15 cellular contexts compared by ENCODE assay signal in the genomic region with DNA sequence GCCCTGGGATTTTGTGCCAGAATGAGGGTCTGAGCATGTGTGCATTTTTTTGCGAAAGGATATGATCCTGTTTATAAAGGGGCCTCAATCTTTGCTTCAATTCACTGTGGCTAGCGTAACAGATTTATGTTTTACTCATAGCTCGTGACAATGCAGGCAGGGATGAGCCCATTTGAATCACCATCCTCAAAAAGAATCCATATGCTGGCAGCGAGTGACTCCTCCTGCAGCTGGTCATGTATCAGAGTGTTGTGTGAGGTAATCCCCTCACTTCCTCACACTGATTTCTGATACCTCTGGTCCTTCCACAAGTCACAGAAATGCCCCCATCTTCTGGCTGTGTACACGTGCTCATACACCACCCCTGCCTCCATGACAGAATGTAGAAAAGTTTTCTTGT.
DNase-seq lines count a peak whose midpoint lies in the region; ATAC-seq, FAIRE-seq and TF ChIP-seq lines count a peak whose summit lies in the region.
"Had no signal": no experiment of that assay in that cellular context is flagged by ENCODE, and none has a peak within 500 bp of the region (broad histone marks: within the 10 kb centered on the region; RNA-seq: fewer than 3 reads in every experiment).

No MANE protein-coding gene starts in this region.

- peaks cover 37% of the 10 kb centered on the region for H3K4me1 ChIP-seq in A549
- H3K4me1 ChIP-seq in hepatocyte (ENCODE audit: insufficient read depth) = peaks cover 29% of the 10 kb centered on the region
- H3K4me1 ChIP-seq in SJCRH30 = no peaks in the 10 kb centered on the region
- H3K4me1 ChIP-seq: BE2C had no signal

- no peak overlapping the region for H2AFZ ChIP-seq in hepatocyte
- H2AFZ ChIP-seq: PC-9 had no signal

- no peaks in the 10 kb centered on the region for H3K36me3 ChIP-seq in hepatocyte (replicated peaks; ENCODE audit: insufficient read depth, low read depth)
- H3K36me3 ChIP-seq in SJCRH30 = no peaks in the 10 kb centered on the region
- H3K36me3 ChIP-seq: BE2C had no signal

- POLR2A ChIA-PET in A549 (lab: Yijun Ruan, JAX) (interaction anchor here (0.6 kb wide), 1 partner anchor 258 kb away, joined by 6 read pairs; no protein-coding TSS in a partner anchor), WTC11 (lab: Charles Lee) (interaction anchor here (0.6 kb wide), 1 partner anchor 188 kb away, joined by 3 read pairs; no protein-coding TSS in a partner anchor)

- no peaks in the 10 kb centered on the region for H3K79me2 ChIP-seq in hepatocyte

- FAIRE-seq in A549 (lab: Jason Lieb, UNC) = no peak

- CTCF ChIA-PET in A549 (lab: Yijun Ruan, JAX) (interaction anchor here (0.6 to 0.7 kb wide), 2 partner anchors 10 to 106 kb away, joined by 3 read pairs; no protein-coding TSS in a partner anchor), WTC11 (lab: Charles Lee) (interaction anchor here (1.0 to 1.6 kb wide), 3 partner anchors 32 to 470 kb away, joined by 3 to 7 read pairs (median 4); no protein-coding TSS in a partner anchor)

- H3K27me3 ChIP-seq in hepatocyte (no peaks in the 10 kb centered on the region), SJCRH30 (peaks cover 7% of the 10 kb centered on the region)

- no peak overlapping the region for H3K4me3 Mint-ChIP-seq in WTC11
- H3K4me3 Mint-ChIP-seq: CD4-positive, CD25-positive, alpha-beta regulatory T cell; HFFc6 had no signal

- H3K36me3 Mint-ChIP-seq in WTC11 = no peaks in the 10 kb centered on the region
- H3K36me3 Mint-ChIP-seq: CD4-positive, CD25-positive, alpha-beta regulatory T cell had no signal

- H3K27ac ChIP-seq in A549 (peak overlapping the region; percentile 75 to 79), hepatocyte (peak overlapping the region; percentile 70), SJCRH30 (no peak overlapping the region)
- H3K27ac ChIP-seq: PC-9 had no signal

- H3K4me2 ChIP-seq in A549 = peak overlapping the region; percentile 68
- H3K4me2 ChIP-seq in hepatocyte = peak overlapping the region; percentile 32
- H3K4me2 ChIP-seq: PC-9 had no signal

- no peaks in the 10 kb centered on the region for H4K20me1 ChIP-seq in hepatocyte (ENCODE audit: insufficient read depth, poor library complexity, severe bottlenecking)

- ATAC-seq in A549 = no peak
- peak; percentile 24; the same call in 1 of the 2 replicates for ATAC-seq in WTC11

- H3K9me3 ChIP-seq in A549 (no peaks in the 10 kb centered on the region), hepatocyte (ENCODE audit: low read depth) (no peaks in the 10 kb centered on the region), SJCRH30 (replicated peaks) (no peaks in the 10 kb centered on the region)
- H3K9me3 ChIP-seq: BE2C had no signal

- no peak overlapping the region for H3K27ac Mint-ChIP-seq in WTC11
- H3K27ac Mint-ChIP-seq: CD4-positive, CD25-positive, alpha-beta regulatory T cell; HFFc6 had no signal

- DNase-seq in A549 (ENCODE audit: low read depth in 1 of 2, low spot score in 1 of 2) (no peak), HCEC 1CT (peak; percentile 31), WTC11 (ENCODE audit: low spot score) (no peak), hepatocyte (ENCODE audit: low spot score) (no peak), SJCRH30 (no peak), activated gamma-delta T cell treated with Interleukin-2 at 50 U/mL for 16 hours (no peak), NCI-H1105 treated with DMSO at 0.1 percent for 48 hours (lab: John Stamatoyannopoulos, UW) (no peak)
- no peak for DNase-seq in activated CD4-positive, alpha-beta T cell treated with anti-CD3 and anti-CD28 coated beads, Interleukin-2, amount 50 U/mL, for 1 hour
- DNase-seq: 8988T; BE2C; CD4-positive, CD25-positive, alpha-beta regulatory T cell; HFFc6; NCI-H187; NCI-H2107 had no signal

- no peaks in the 10 kb centered on the region for H3K9me2 ChIP-seq in hepatocyte (replicated peaks; ENCODE audit: insufficient read depth)

- TF ChIP-seq CTCF in A549 (IDR thresholded peaks at IDR 0.05) = no peak
- no peak for TF ChIP-seq CTCF in WTC11 (IDR thresholded peaks at IDR 0.05)
- no peak for TF ChIP-seq CTCF in hepatocyte (IDR thresholded peaks at IDR 0.05; ENCODE audit: poor library complexity)

- no peaks in the 10 kb centered on the region for H3K9me3 Mint-ChIP-seq in WTC11

- no peak for TF ChIP-seq EP300 in A549 (IDR thresholded peaks at IDR 0.05)

- H3K4me3 ChIP-seq in A549 (no peak overlapping the region), hepatocyte (no peak overlapping the region), SJCRH30 (no peak overlapping the region)
- H3K4me3 ChIP-seq: PC-9 had no signal

- WGBS in A549 (ENCODE audit: missing lambda C conversion rate) = 82% methylated on average over 5 of the region's 5 CpGs
- WGBS in hepatocyte (ENCODE audit: low lambda C conversion rate, missing lambda C conversion rate) = 74% methylated on average over 5 of the region's 5 CpGs

- H3K4me1 Mint-ChIP-seq in WTC11 = peaks cover 21% of the 10 kb centered on the region
- H3K4me1 Mint-ChIP-seq: CD4-positive, CD25-positive, alpha-beta regulatory T cell had no signal

- no peaks in the 10 kb centered on the region for H3K27me3 Mint-ChIP-seq in WTC11 (ENCODE audit: low read depth)
- H3K27me3 Mint-ChIP-seq: CD4-positive, CD25-positive, alpha-beta regulatory T cell had no signal

- TF ChIP-seq POLR2A in A549 (IDR thresholded peaks at IDR 0.05; ENCODE audit: low read length) = no peak

- TF ChIP-seq RAD21 in A549 (conservative IDR thresholded peaks at IDR 0.05 in 1 of 2, IDR thresholded peaks at IDR 0.05 in 1 of 2) = no peak

TF ChIP-seq in A549, 52 proteins besides CTCF, POLR2A, EP300 and RAD21:
- TF ChIP-seq GATA3 (IDR thresholded peaks at IDR 0.05; ENCODE audit: borderline replicate concordance) (no peak), HDAC2 (IDR thresholded peaks at IDR 0.05) (no peak), RCOR1 (IDR thresholded peaks at IDR 0.05; ENCODE audit: low read depth, low read length) (no peak), CHD4 (IDR thresholded peaks at IDR 0.05; ENCODE audit: borderline replicate concordance) (no peak), CHD2 (IDR thresholded peaks at IDR 0.05; ENCODE audit: low read length, partially characterized antibody) (no peak), ZFP36 (IDR thresholded peaks at IDR 0.05; ENCODE audit: borderline replicate concordance, partially characterized antibody) (no peak), HEYL (CRISPR knock-in tag; IDR thresholded peaks at IDR 0.05) (no peak), ESRRA (IDR thresholded peaks at IDR 0.05; ENCODE audit: borderline replicate concordance, low read length) (no peak), NPAS2 (CRISPR knock-in tag; IDR thresholded peaks at IDR 0.05; ENCODE audit: borderline replicate concordance) (no peak), HOXA7 (CRISPR knock-in tag; IDR thresholded peaks at IDR 0.05) (no peak), SMC3 (IDR thresholded peaks at IDR 0.05) (no peak)
- TF ChIP-seq, protein P1, sequence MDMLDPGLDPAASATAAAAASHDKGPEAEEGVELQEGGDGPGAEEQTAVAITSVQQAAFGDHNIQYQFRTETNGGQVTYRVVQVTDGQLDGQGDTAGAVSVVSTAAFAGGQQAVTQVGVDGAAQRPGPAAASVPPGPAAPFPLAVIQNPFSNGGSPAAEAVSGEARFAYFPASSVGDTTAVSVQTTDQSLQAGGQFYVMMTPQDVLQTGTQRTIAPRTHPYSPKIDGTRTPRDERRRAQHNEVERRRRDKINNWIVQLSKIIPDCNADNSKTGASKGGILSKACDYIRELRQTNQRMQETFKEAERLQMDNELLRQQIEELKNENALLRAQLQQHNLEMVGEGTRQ (IDR thresholded peaks at IDR 0.05) = no peak
- TF ChIP-seq, protein P2, sequence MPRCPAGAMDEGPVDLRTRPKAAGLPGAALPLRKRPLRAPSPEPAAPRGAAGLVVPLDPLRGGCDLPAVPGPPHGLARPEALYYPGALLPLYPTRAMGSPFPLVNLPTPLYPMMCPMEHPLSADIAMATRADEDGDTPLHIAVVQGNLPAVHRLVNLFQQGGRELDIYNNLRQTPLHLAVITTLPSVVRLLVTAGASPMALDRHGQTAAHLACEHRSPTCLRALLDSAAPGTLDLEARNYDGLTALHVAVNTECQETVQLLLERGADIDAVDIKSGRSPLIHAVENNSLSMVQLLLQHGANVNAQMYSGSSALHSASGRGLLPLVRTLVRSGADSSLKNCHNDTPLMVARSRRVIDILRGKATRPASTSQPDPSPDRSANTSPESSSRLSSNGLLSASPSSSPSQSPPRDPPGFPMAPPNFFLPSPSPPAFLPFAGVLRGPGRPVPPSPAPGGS (IDR thresholded peaks at IDR 0.05) = no peak
TF ChIP-seq in A549: peak in this region for 0.

TF ChIP-seq in WTC11, 78 proteins besides CTCF, POLR2A, EP300 and RAD21 (continues in another document):
- TF ChIP-seq, protein P3, sequence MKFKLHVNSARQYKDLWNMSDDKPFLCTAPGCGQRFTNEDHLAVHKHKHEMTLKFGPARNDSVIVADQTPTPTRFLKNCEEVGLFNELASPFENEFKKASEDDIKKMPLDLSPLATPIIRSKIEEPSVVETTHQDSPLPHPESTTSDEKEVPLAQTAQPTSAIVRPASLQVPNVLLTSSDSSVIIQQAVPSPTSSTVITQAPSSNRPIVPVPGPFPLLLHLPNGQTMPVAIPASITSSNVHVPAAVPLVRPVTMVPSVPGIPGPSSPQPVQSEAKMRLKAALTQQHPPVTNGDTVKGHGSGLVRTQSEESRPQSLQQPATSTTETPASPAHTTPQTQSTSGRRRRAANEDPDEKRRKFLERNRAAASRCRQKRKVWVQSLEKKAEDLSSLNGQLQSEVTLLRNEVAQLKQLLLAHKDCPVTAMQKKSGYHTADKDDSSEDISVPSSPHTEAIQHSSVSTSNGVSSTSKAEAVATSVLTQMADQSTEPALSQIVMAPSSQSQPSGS (CRISPR knock-in tag; IDR thresholded peaks at IDR 0.05; ENCODE audit: borderline replicate concordance, low read depth) = no peak
- TF ChIP-seq, protein P4, sequence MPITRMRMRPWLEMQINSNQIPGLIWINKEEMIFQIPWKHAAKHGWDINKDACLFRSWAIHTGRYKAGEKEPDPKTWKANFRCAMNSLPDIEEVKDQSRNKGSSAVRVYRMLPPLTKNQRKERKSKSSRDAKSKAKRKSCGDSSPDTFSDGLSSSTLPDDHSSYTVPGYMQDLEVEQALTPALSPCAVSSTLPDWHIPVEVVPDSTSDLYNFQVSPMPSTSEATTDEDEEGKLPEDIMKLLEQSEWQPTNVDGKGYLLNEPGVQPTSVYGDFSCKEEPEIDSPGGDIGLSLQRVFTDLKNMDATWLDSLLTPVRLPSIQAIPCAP (CRISPR knock-in tag; IDR thresholded peaks at IDR 0.05) = no peak
- TF ChIP-seq, protein P1 (CRISPR knock-in tag; IDR thresholded peaks at IDR 0.05) = no peak
- no peak for TF ChIP-seq ZBTB21 (CRISPR knock-in tag; IDR thresholded peaks at IDR 0.05; ENCODE audit: borderline replicate concordance)
- TF ChIP-seq TCF7 (CRISPR knock-in tag; IDR thresholded peaks at IDR 0.05; ENCODE audit: low read depth) = no peak
- no peak for TF ChIP-seq ZNF232 (CRISPR knock-in tag; IDR thresholded peaks at IDR 0.05)
- TF ChIP-seq NR3C1 (CRISPR knock-in tag; conservative IDR thresholded peaks at IDR 0.05; ENCODE audit: low read depth) = no peak
